In the genomic region with DNA sequence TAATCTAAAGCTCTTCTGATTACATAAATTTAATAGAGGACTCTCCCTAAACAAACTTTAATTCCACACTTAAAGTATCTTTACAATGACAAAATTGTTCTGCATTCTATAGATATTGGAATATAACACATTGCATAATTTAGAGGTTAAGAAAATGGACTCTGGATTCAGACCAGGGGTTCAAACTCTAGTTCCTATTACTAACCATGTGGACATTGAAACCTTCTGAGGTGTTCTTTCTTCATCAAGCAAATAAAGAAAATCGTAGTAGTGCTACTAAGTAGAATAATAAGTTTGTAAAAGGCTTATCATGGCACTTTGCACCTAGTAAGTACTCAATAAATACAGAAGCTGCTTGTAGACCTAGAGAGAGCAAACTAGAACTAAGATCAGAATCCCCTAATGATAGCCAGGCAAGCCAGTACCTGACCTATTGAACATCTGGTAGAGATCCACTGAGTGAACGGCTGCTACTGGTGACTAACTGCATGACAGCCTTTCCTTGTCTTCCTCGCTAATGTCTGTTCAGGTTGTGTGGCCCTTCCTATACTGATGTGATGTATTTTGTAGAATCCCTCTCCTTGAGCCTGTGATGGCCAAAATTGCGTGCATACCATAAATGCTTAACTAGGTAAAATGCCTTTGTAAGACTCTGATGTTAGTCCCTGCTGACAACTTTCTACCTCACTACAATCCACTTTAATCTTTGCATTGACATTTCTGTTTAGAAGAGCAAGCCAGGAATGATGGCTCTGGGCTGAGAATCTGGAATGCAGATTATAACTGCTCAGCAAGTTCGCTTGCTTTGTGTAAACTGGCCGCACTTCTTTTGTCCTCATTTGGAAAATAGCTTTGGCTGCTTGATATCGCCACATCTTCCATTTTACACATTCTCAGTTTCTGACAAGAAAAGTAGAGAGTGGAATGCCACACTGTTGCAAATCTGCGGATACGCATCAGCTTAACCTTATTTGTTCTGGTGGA, we compare ENCODE assay signal across 19 cellular contexts.
"Had no signal": no experiment of that assay in that cellular context is flagged by ENCODE, and none has a peak within 500 bp of the region (broad histone marks: within the 10 kb centered on the region; RNA-seq: fewer than 3 reads in every experiment).

No MANE protein-coding gene starts in this region.

- ATAC-seq: activated naive CD4-positive, alpha-beta T cell treated with anti-CD3 and anti-CD28 coated beads, Interleukin-2, amount 50 U/mL, for 72 hours; mucosa of descending colon; naive thymus-derived CD4-positive, alpha-beta T cell; SK-N-SH treated with all-trans-retinoic acid at 6 μM for 48 hours; stimulated activated effector memory CD8-positive, alpha-beta T cell treated with anti-CD3 and anti-CD28 coated beads, Interleukin-12 subunit alpha, Interleukin-12 subunit beta, amount 100 ng/mL, for 72 hours; T-cell had no signal

- H3K27ac ChIP-seq: adrenal gland, ovary, right lobe of liver, thoracic aorta, uterus had no signal

- H3K4me3 ChIP-seq: adrenal gland, mucosa of descending colon, ovary, right lobe of liver, thoracic aorta, uterus had no signal

- DNase-seq: activated CD4-positive, CD25-positive, alpha-beta regulatory T cell treated with anti-CD3 and anti-CD28 coated beads, Interleukin-2, amount 50 U/mL, for 72 hours; activated gamma-delta T cell treated with Interleukin-2 at 50 U/mL for 16 hours; adrenal gland; cerebellar nuclear complex; effector memory CD4-positive, alpha-beta T cell; foreskin fibroblast; glutamatergic neuron; hypothalamus; mucosa of descending colon; naive thymus-derived CD4-positive, alpha-beta T cell; ovary; right lobe of liver; stimulated activated CD4-positive, alpha-beta T cell treated with anti-CD3 and anti-CD28 coated beads, Interleukin-4, amount 100 ng/mL, for 24 hours; T-cell; uterus had no signal

- H3K36me3 ChIP-seq: adrenal gland, ovary, right lobe of liver, thoracic aorta, uterus had no signal

- H3K4me1 ChIP-seq: adrenal gland, right lobe of liver had no signal

- H3K9me3 ChIP-seq: adrenal gland, mucosa of descending colon, ovary, right lobe of liver, thoracic aorta, uterus had no signal

- H3K27me3 ChIP-seq: adrenal gland, ovary, right lobe of liver, uterus had no signal
